In the genomic region with DNA sequence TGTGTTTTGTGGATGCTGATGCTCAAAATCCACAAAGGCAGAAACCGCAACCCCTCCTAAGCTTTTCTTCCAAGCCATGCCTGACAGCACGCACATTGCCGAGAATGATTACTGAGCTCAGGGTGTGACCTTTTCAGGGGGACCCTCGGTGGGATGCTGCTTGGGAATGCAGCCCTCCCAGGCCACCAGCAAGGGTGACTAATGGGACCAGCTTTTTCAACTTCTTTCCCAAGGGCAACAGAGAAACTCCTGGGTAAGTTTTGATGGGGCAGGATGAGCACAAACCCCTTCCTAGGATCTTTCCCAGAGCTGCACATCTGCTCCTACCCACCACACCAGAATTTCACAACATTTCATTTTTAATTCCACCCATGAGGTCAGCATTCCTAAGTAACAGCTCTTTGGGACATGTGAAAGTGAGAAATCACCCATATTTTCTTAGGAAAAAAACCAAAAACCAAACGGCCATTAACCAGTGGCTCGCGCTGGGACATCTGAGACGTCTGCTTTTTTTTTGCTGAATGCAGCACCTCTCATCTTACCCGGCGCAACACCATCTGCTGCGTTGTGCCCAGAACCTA, we compare ENCODE assay signal across 11 cellular contexts.
A peak's percentile ranks its signal among the peaks of the same experiment; 100 is the strongest.
DNase-seq lines count a peak whose midpoint lies in the region; ATAC-seq, FAIRE-seq and TF ChIP-seq lines count a peak whose summit lies in the region.
"Had no signal": no experiment of that assay in that cellular context is flagged by ENCODE, and none has a peak within 500 bp of the region (broad histone marks: within the 10 kb centered on the region; RNA-seq: fewer than 3 reads in every experiment).

No MANE protein-coding gene starts in this region.

- H3K79me2 ChIP-seq in ACC112 (ENCODE audit: control insufficient read depth, insufficient read depth, low read length, unreplicated experiment) = no peaks in the 10 kb centered on the region
- no peaks in the 10 kb centered on the region for H3K79me2 ChIP-seq in GM23338 (replicated peaks; ENCODE audit: insufficient read depth)
- no peaks in the 10 kb centered on the region for H3K79me2 ChIP-seq in astrocyte (ENCODE audit: insufficient read depth, low read length)

- H2AFZ ChIP-seq in ACC112 (ENCODE audit: low read length, unreplicated experiment) = peak overlapping the region; percentile 47
- H2AFZ ChIP-seq in GM23338 = peak overlapping the region; percentile 96
- H2AFZ ChIP-seq in astrocyte (ENCODE audit: low read depth, low read length) = peak overlapping the region; percentile 30

- in situ Hi-C loops in transverse colon (cut with MboI; ENCODE audit: low pct_ligation_motif_present in 1 of 4, low pct_unique_long_range_greater_than_20kb in 1 of 4, low sequenced_read_pairs in 3 of 4) = no loop called here
- in situ Hi-C loops in KBM-7 (cut with MboI; ENCODE audit: low pct_unique_long_range_greater_than_20kb, low sequenced_read_pairs) = no loop called here

- H3K9me3 ChIP-seq in astrocyte (ENCODE audit: insufficient read depth, low read depth, low read length) = no peaks in the 10 kb centered on the region
- H3K9me3 ChIP-seq in kidney (ENCODE audit: control insufficient read depth in 1 of 2, low read length in 2 of 2) = no peaks in the 10 kb centered on the region
- H3K9me3 ChIP-seq in transverse colon = no peaks in the 10 kb centered on the region

- no peaks in the 10 kb centered on the region for H4K20me1 ChIP-seq in GM23338 (replicated peaks; ENCODE audit: insufficient read depth)
- H4K20me1 ChIP-seq in astrocyte (ENCODE audit: insufficient read depth, low read length) = no peaks in the 10 kb centered on the region

- H3K4me3 ChIP-seq in ACC112 (ENCODE audit: low read depth, low read length) = no peak overlapping the region
- H3K4me3 ChIP-seq in GM23338 = no peak overlapping the region
- peak overlapping the region; percentile 17 for H3K4me3 ChIP-seq in astrocyte (ENCODE audit: insufficient read depth, low read depth, low read length)
- no peak overlapping the region for H3K4me3 ChIP-seq in kidney (ENCODE audit: low read length in 2 of 2)
- no peak overlapping the region for H3K4me3 ChIP-seq in transverse colon

- 0 out of 3 replicates have a peak, but pooled peaks cover 3% of the 10 kb centered on the region for H3K36me3 Mint-ChIP-seq in GM23338 (ENCODE audit: low read depth)
- no peaks in the 10 kb centered on the region for H3K36me3 Mint-ChIP-seq in astrocyte (ENCODE audit: low read depth, unreplicated experiment)

- H3K4me3 Mint-ChIP-seq in GM23338 = no peak overlapping the region
- no peak overlapping the region for H3K4me3 Mint-ChIP-seq in astrocyte (ENCODE audit: unreplicated experiment)
- H3K4me3 Mint-ChIP-seq: activated T-cell treated with anti-CD3 and anti-CD28 coated beads, Interleukin-2, amount 50 U/mL, for 24 hours; T-helper 2 cell treated with Interferon-gamma antibody and Interleukin-4, amounts not matched to agents 5 μg/mL and 100 μg/mL, for 36 hours had no signal

- 65 to 70% methylated on average over 4 to 11 of the region's 11 CpGs for WGBS in transverse colon (ENCODE audit: low coverage in 1 of 2), 2 donors

- TF ChIP-seq POLR2A in transverse colon (IDR thresholded peaks at IDR 0.05) = no peak

- no peak overlapping the region for H3K27ac ChIP-seq in ACC112 (ENCODE audit: low read depth, low read length)
- no peak overlapping the region for H3K27ac ChIP-seq in GM23338 (ENCODE audit: low read depth)
- H3K27ac ChIP-seq in astrocyte (ENCODE audit: low read depth, low read length) = peak overlapping the region; percentile 65
- H3K27ac ChIP-seq in kidney (ENCODE audit: low read depth in 2 of 2, low read length in 2 of 2) = no peak overlapping the region
- no peak overlapping the region for H3K27ac ChIP-seq in transverse colon

- no peaks in the 10 kb centered on the region for H3K4me1 ChIP-seq in ACC112 (ENCODE audit: control insufficient read depth, insufficient read depth, low read length, unreplicated experiment)
- peaks cover 5% of the 10 kb centered on the region for H3K4me1 ChIP-seq in GM23338 (ENCODE audit: insufficient read depth)
- peaks cover 15% of the 10 kb centered on the region for H3K4me1 ChIP-seq in astrocyte (ENCODE audit: insufficient read depth, low read length)
- H3K4me1 ChIP-seq in kidney (ENCODE audit: control insufficient read depth in 1 of 2, insufficient read depth in 1 of 2, low read depth in 1 of 2, low read length in 2 of 2) = no peaks in the 10 kb centered on the region
- H3K4me1 ChIP-seq in transverse colon = no peaks in the 10 kb centered on the region

- TF ChIP-seq CTCF in GM23338 (conservative IDR thresholded peaks at IDR 0.05; ENCODE audit: low read depth in 2 of 2) = no peak
- TF ChIP-seq CTCF in astrocyte (IDR thresholded peaks at IDR 0.05; ENCODE audit: insufficient read depth, low read depth, low read length) = no peak
- no peak for TF ChIP-seq CTCF in kidney (IDR thresholded peaks at IDR 0.05; ENCODE audit: borderline replicate concordance, extremely low read depth, insufficient read depth)
- no peak for TF ChIP-seq CTCF in transverse colon (IDR thresholded peaks at IDR 0.05)

- H3K4me1 Mint-ChIP-seq in GM23338 = peaks cover 10% of the 10 kb centered on the region
- peaks cover 14% of the 10 kb centered on the region for H3K4me1 Mint-ChIP-seq in astrocyte (ENCODE audit: low read depth, unreplicated experiment)

- H3K4me2 ChIP-seq in GM23338 (peak overlapping the region; percentile 33; the same call in 1 of the 2 replicates), astrocyte (ENCODE audit: low read length) (peak overlapping the region; percentile 77)

- H3F3A ChIP-seq in GM23338 (replicated peaks; ENCODE audit: low read depth) = no peaks in the 10 kb centered on the region

- H3K27me3 ChIP-seq in ACC112 (ENCODE audit: insufficient read depth, low read length) = peaks cover 42% of the 10 kb centered on the region; the same call in 1 of the 2 replicates
- no peaks in the 10 kb centered on the region for H3K27me3 ChIP-seq in GM23338 (ENCODE audit: insufficient read depth)
- no peaks in the 10 kb centered on the region for H3K27me3 ChIP-seq in astrocyte (ENCODE audit: insufficient read depth, low read length)
- no peaks in the 10 kb centered on the region for H3K27me3 ChIP-seq in transverse colon

- H3K36me3 ChIP-seq in ACC112 (ENCODE audit: insufficient read depth, low read length) (no peaks in the 10 kb centered on the region), GM23338 (ENCODE audit: insufficient read depth) (no peaks in the 10 kb centered on the region), astrocyte (ENCODE audit: insufficient read depth, low read length) (no peaks in the 10 kb centered on the region), kidney (ENCODE audit: control insufficient read depth in 1 of 2, insufficient read depth in 2 of 2, low read length in 2 of 2) (no peaks in the 10 kb centered on the region), transverse colon (no peaks in the 10 kb centered on the region)

- H3K27me3 Mint-ChIP-seq in GM23338 (ENCODE audit: insufficient read depth, low read depth, poor library complexity) (peaks cover 7% of the 10 kb centered on the region), astrocyte (ENCODE audit: low read depth, unreplicated experiment) (peaks cover 6% of the 10 kb centered on the region)
- H3K27me3 Mint-ChIP-seq: activated T-cell treated with anti-CD3 and anti-CD28 coated beads, Interleukin-2, amount 50 U/mL, for 24 hours had no signal

- intact Hi-C loops in kidney (cut with DNase I) = no loop called here
- intact Hi-C loops in transverse colon (cut with DNase I; ENCODE audit: low total_unique reads) = no loop called here

- TF ChIP-seq EP300 in transverse colon (IDR thresholded peaks at IDR 0.05; ENCODE audit: low read depth) = no peak

- H3K9ac ChIP-seq in astrocyte (ENCODE audit: low read length) (peak overlapping the region; percentile 70), kidney (ENCODE audit: low read length in 2 of 2) (no peak overlapping the region)

- ATAC-seq in GM23338 = no peak
- ATAC-seq in GM21723 (IDR thresholded peaks at IDR 0.05; ENCODE audit: unreplicated experiment) = no peak

- peak overlapping the region; percentile 77 for H3K27ac Mint-ChIP-seq in GM23338
- H3K27ac Mint-ChIP-seq in astrocyte (ENCODE audit: unreplicated experiment) = peak overlapping the region; percentile 98
- H3K27ac Mint-ChIP-seq: activated T-cell treated with anti-CD3 and anti-CD28 coated beads, Interleukin-2, amount 50 U/mL, for 24 hours; T-helper 2 cell treated with Interferon-gamma antibody and Interleukin-4, amounts not matched to agents 5 μg/mL and 100 μg/mL, for 36 hours had no signal

- FAIRE-seq in astrocyte (lab: Jason Lieb, UNC) (no peak), kidney (lab: Jason Lieb, UNC) (no peak)

- DNase-seq in GM23338 (ENCODE audit: low spot score) (no peak), astrocyte (ENCODE audit: low read depth) (peak; percentile 94), kidney (peak; percentile 38), DMS53 treated with DMSO at 0.1 percent for 48 hours (lab: John Stamatoyannopoulos, UW; ENCODE audit: unreplicated experiment) (no peak), transverse colon (no peak), KBM-7 (no peak)
- DNase-seq: activated T-cell treated with anti-CD3 and anti-CD28 coated beads, Interleukin-2, amount 50 U/mL, for 24 hours; stimulated activated naive CD4-positive, alpha-beta T cell treated with Interleukin-2 at 50 U/mL for 16 hours had no signal

- H3K9me3 Mint-ChIP-seq in GM23338 = peaks cover 3% of the 10 kb centered on the region; the same call in 2 of the 3 replicates
- peaks cover 2% of the 10 kb centered on the region for H3K9me3 Mint-ChIP-seq in astrocyte (ENCODE audit: unreplicated experiment)
- H3K9me3 Mint-ChIP-seq: activated T-cell treated with anti-CD3 and anti-CD28 coated beads, Interleukin-2, amount 50 U/mL, for 24 hours; T-helper 2 cell treated with Interferon-gamma antibody and Interleukin-4, amounts not matched to agents 5 μg/mL and 100 μg/mL, for 36 hours had no signal

- no peaks in the 10 kb centered on the region for H3K9me2 ChIP-seq in GM23338 (ENCODE audit: insufficient read depth)

TF ChIP-seq in GM23338, 12 proteins besides CTCF, POLR2A, EP300 and RAD21:
- TF ChIP-seq ZNF331 (CRISPR knock-in tag; IDR thresholded peaks at IDR 0.05; ENCODE audit: low read depth) = no peak
- no peak for TF ChIP-seq POLR2AphosphoS5 (IDR thresholded peaks at IDR 0.05; ENCODE audit: low read depth)
- TF ChIP-seq JUNB (IDR thresholded peaks at IDR 0.05; ENCODE audit: unreplicated experiment) = no peak
- TF ChIP-seq EZH2phosphoT487 (IDR thresholded peaks at IDR 0.05; ENCODE audit: unreplicated experiment) = no peak
- TF ChIP-seq STAT1 (IDR thresholded peaks at IDR 0.05; ENCODE audit: unreplicated experiment) = no peak

Comparison
In these comparisons a context has a peak if more than half of its experiments do, and no peak if none do; other contexts are left out.
1. H2AFZ ChIP-seq: peak in every context shown above with its lines; median percentile 96 in GM23338; 47 in ACC112; 30 in astrocyte.
2. DNase-seq: peak in astrocyte (single experiment) and kidney (single experiment); none in GM23338 (single experiment), DMS53 treated with DMSO at 0.1 percent for 48 hours (single experiment), transverse colon (single experiment) and KBM-7 (single experiment).